ENCODE assay signal across 1 cellular context in genomic region chr7:99126921-99127553, GRCh38.
TF ChIP-seq lines count a peak whose summit lies in the region.

No MANE protein-coding gene starts in this region.

TF ChIP-seq in K562, 482 proteins besides CTCF, POLR2A, EP300 and RAD21 (continued from another document and continues in another):
- TF ChIP-seq RCOR1 (IDR thresholded peaks at IDR 0.05; ENCODE audit: borderline replicate concordance in 1 of 2, low read depth in 2 of 2, low read length in 2 of 2) (peak in 1 of 2 experiments; percentile 37; a peak in 1 of 4 replicates), SMARCE1 (IDR thresholded peaks at IDR 0.05) (peak; percentile 62), POU5F1 (IDR thresholded peaks at IDR 0.05; ENCODE audit: borderline replicate concordance, low read depth, low read length, partially characterized antibody) (no peak), TEAD4 (IDR thresholded peaks at IDR 0.05; ENCODE audit: low read length) (peak; percentile 9; the same call in 1 of the 2 replicates), TEAD4 (CRISPR knock-in tag; IDR thresholded peaks at IDR 0.05; ENCODE audit: borderline replicate concordance) (no peak), ZNF655 (CRISPR knock-in tag; IDR thresholded peaks at IDR 0.05) (no peak), USF2 (CRISPR knock-in tag; IDR thresholded peaks at IDR 0.05) (peak; percentile 71), RERE (CRISPR knock-in tag; IDR thresholded peaks at IDR 0.05; ENCODE audit: borderline replicate concordance) (no peak), MTA2 (IDR thresholded peaks at IDR 0.05; ENCODE audit: low read depth) (no peak), PRDM10 (IDR thresholded peaks at IDR 0.05; ENCODE audit: partially characterized antibody) (peak; percentile 53), SMARCA4 (IDR thresholded peaks at IDR 0.05) (peak; percentile 68; the same call in 1 of the 2 replicates), NFE2 (IDR thresholded peaks at IDR 0.05; ENCODE audit: low read depth) (no peak), ARID1B (IDR thresholded peaks at IDR 0.05) (peak; percentile 59; the same call in 1 of the 2 replicates), CHD1 (IDR thresholded peaks at IDR 0.05; ENCODE audit: low read length) (no peak), GATAD2B (IDR thresholded peaks at IDR 0.05; ENCODE audit: borderline replicate concordance) (peak; percentile 46; the same call in 1 of the 2 replicates), DPF2 (IDR thresholded peaks at IDR 0.05) (peak; percentile 58), ESRRA (IDR thresholded peaks at IDR 0.05; ENCODE audit: borderline replicate concordance, low read depth) (peak; percentile 69; the same call in 1 of the 2 replicates), KAT7 (CRISPR knock-in tag; IDR thresholded peaks at IDR 0.05; ENCODE audit: borderline replicate concordance) (peak; percentile 83; the same call in 1 of the 2 replicates), PHF8 (IDR thresholded peaks at IDR 0.05; ENCODE audit: borderline replicate concordance, low read length) (peak; percentile 42; the same call in 1 of the 2 replicates), STAT5A (IDR thresholded peaks at IDR 0.05; ENCODE audit: borderline replicate concordance, low read length) (no peak), CREB1 (IDR thresholded peaks at IDR 0.05) (no peak), CREB1 (CRISPR knock-in tag; IDR thresholded peaks at IDR 0.05) (peak; percentile 22; the same call in 1 of the 2 replicates), NR2F6 (CRISPR knock-in tag; IDR thresholded peaks at IDR 0.05) (no peak), CREB3 (tag; conservative IDR thresholded peaks at IDR 0.05; ENCODE audit: low read depth) (no peak), SMAD4 (CRISPR knock-in tag; conservative IDR thresholded peaks at IDR 0.05) (no peak), ARNT (IDR thresholded peaks at IDR 0.05) (peak in 1 of 2 experiments; percentile 65; a peak in 1 of 4 replicates), RBBP5 (IDR thresholded peaks at IDR 0.05; ENCODE audit: borderline replicate concordance, insufficient read depth, low read length, poor library complexity, severe bottlenecking) (peak; percentile 79), HDAC1 (IDR thresholded peaks at IDR 0.05) (peak in 1 of 2 experiments; percentile 71; a peak in 2 of 4 replicates), ARHGAP35 (IDR thresholded peaks at IDR 0.05; ENCODE audit: partially characterized antibody) (no peak), HNRNPK (IDR thresholded peaks at IDR 0.05; ENCODE audit: low read depth, low read length, poor library complexity, severe bottlenecking) (no peak), JUN (IDR thresholded peaks at IDR 0.05; ENCODE audit: borderline replicate concordance, low read depth, low read length) (peak; percentile 36; the same call in 1 of the 2 replicates), JUN (CRISPR knock-in tag; IDR thresholded peaks at IDR 0.05; ENCODE audit: borderline replicate concordance) (no peak), NBN (IDR thresholded peaks at IDR 0.05; ENCODE audit: low read depth) (peak; percentile 63; the same call in 1 of the 2 replicates), NR4A1 (CRISPR knock-in tag; IDR thresholded peaks at IDR 0.05) (no peak), NR4A1 (tag; IDR thresholded peaks at IDR 0.05) (no peak), NR2C2 (CRISPR knock-in tag; IDR thresholded peaks at IDR 0.05) (no peak), NR2C2 (tag; IDR thresholded peaks at IDR 0.05) (no peak), ZBTB40 (IDR thresholded peaks at IDR 0.05) (peak; percentile 26; the same call in 1 of the 2 replicates), ZBTB40 (CRISPR knock-in tag; IDR thresholded peaks at IDR 0.05) (no peak)
